8 cellular contexts compared by ENCODE assay signal in genomic region chr20:34268851-34269668, GRCh38. TPM values are rescaled to one million over a fixed set of nuclear protein-coding genes. Genes with fewer than 3 reads are reported as not detected.
DNase-seq lines count a peak whose midpoint lies in the region; ATAC-seq and TF ChIP-seq lines count a peak whose summit lies in the region.

No MANE protein-coding gene starts in this region.

- 4 to 9% (median 9%) methylated on average over 45 to 59 of the region's 59 CpGs for WGBS in ovary, 3 donors

- no peak for TF ChIP-seq CTCF in ovary (IDR thresholded peaks at IDR 0.05)

- TF ChIP-seq EP300 in ovary (IDR thresholded peaks at IDR 0.05): no peak

- H3K27ac ChIP-seq in CD8-positive, alpha-beta memory T cell (ENCODE audit: low read depth, low read length): no peak overlapping the region
- peak overlapping the region; percentile 58 to 62 for H3K27ac ChIP-seq in ovary

- H3K4me3 Mint-ChIP-seq in CD8-positive, alpha-beta memory T cell: peak overlapping the region; percentile 37 to 71 (median 53)
- peak overlapping the region; percentile 58 for H3K4me3 Mint-ChIP-seq in activated T-cell treated with anti-CD3 and anti-CD28 coated beads, Interleukin-2, amount 50 U/mL, for 4 hours

- DNase-seq in CD8-positive, alpha-beta memory T cell: peak in 3 of 5 donors; percentile 5 to 22 (median 6)
- peak; percentile 12 for DNase-seq in activated T-cell treated with anti-CD3 and anti-CD28 coated beads, Interleukin-2, amount 50 U/mL, for 4 hours
- peak; percentile 10 for DNase-seq in globus pallidus (ENCODE audit: low spot score)
- DNase-seq in ovary: peak; percentile 44 to 73 (median 63)
- DNase-seq in OCI-M1 (lab: John Stamatoyannopoulos, UW): no peak
- no peak for DNase-seq in SK-N-DZ (ENCODE audit: low spot score)
- no peak for DNase-seq in NCI-H446 treated with DMSO at 0.1 percent for 48 hours (lab: John Stamatoyannopoulos, UW)

- H3K36me3 ChIP-seq in CD8-positive, alpha-beta memory T cell (ENCODE audit: insufficient read depth, low read length): no peaks in the 10 kb centered on the region
- no peaks in the 10 kb centered on the region for H3K36me3 ChIP-seq in ovary

- POLR2A ChIA-PET in CD8-positive, alpha-beta memory T cell (lab: Charles Lee): no interaction called here

- intact Hi-C loops in ovary (cut with DNase I): no loop called here

- H3K36me3 Mint-ChIP-seq in CD8-positive, alpha-beta memory T cell: peaks cover 0 to 1% (median 0%) of the 10 kb centered on the region in 3 donors
- H3K36me3 Mint-ChIP-seq in activated T-cell treated with anti-CD3 and anti-CD28 coated beads, Interleukin-2, amount 50 U/mL, for 4 hours (ENCODE audit: insufficient read depth): peaks cover 8% of the 10 kb centered on the region

- peak; percentile 73 to 83 for ATAC-seq in activated T-cell treated with anti-CD3 and anti-CD28 coated beads, Interleukin-2, amount 50 U/mL, for 4 hours
- no peak for ATAC-seq in HG02588 (IDR thresholded peaks at IDR 0.05; ENCODE audit: unreplicated experiment)

- H3K4me1 Mint-ChIP-seq in CD8-positive, alpha-beta memory T cell: peaks cover 2 to 5% (median 4%) of the 10 kb centered on the region in 3 donors
- H3K4me1 Mint-ChIP-seq in activated T-cell treated with anti-CD3 and anti-CD28 coated beads, Interleukin-2, amount 50 U/mL, for 4 hours (ENCODE audit: low read depth): peaks cover 5% of the 10 kb centered on the region

- no peaks in the 10 kb centered on the region for H3K4me1 ChIP-seq in CD8-positive, alpha-beta memory T cell (ENCODE audit: insufficient read depth, low read length)
- H3K4me1 ChIP-seq in ovary (ENCODE audit: insufficient read depth): peaks cover 3% of the 10 kb centered on the region

- peaks cover 13 to 18% of the 10 kb centered on the region in 2 donors for H3K27me3 Mint-ChIP-seq in CD8-positive, alpha-beta memory T cell
- H3K27me3 Mint-ChIP-seq in activated T-cell treated with anti-CD3 and anti-CD28 coated beads, Interleukin-2, amount 50 U/mL, for 4 hours (ENCODE audit: low read depth): peaks cover 6% of the 10 kb centered on the region

- no peak overlapping the region for H3K27ac Mint-ChIP-seq in CD8-positive, alpha-beta memory T cell

- no peak overlapping the region for H3K4me3 ChIP-seq in CD8-positive, alpha-beta memory T cell (ENCODE audit: low read length)
- peak overlapping the region; percentile 35 for H3K4me3 ChIP-seq in ovary

- no peaks in the 10 kb centered on the region for H3K9me3 ChIP-seq in CD8-positive, alpha-beta memory T cell (ENCODE audit: low read length)
- H3K9me3 ChIP-seq in ovary: no peaks in the 10 kb centered on the region

- no peak for TF ChIP-seq POLR2A in ovary (IDR thresholded peaks at IDR 0.05)

- CTCF ChIA-PET in CD8-positive, alpha-beta memory T cell (lab: Charles Lee): no interaction called here

- H3K27me3 ChIP-seq in CD8-positive, alpha-beta memory T cell (ENCODE audit: insufficient read depth, low read length, poor library complexity, severe bottlenecking): no peaks in the 10 kb centered on the region
- H3K27me3 ChIP-seq in ovary: no peaks in the 10 kb centered on the region

- no peaks in the 10 kb centered on the region for H3K9me3 Mint-ChIP-seq in CD8-positive, alpha-beta memory T cell
- H3K9me3 Mint-ChIP-seq in activated T-cell treated with anti-CD3 and anti-CD28 coated beads, Interleukin-2, amount 50 U/mL, for 4 hours: no peaks in the 10 kb centered on the region

RNA-seq across cellular contexts. Expression of gene ASIP, which starts 27.8 kb away (rescaled TPM):
- not detected for total RNA-seq in CD8-positive, alpha-beta memory T cell
- polyA plus RNA-seq in CD8-positive, alpha-beta memory T cell: not detected
- total RNA-seq in activated T-cell treated with anti-CD3 and anti-CD28 coated beads, Interleukin-2, amount 50 U/mL, for 4 hours: not detected
- total RNA-seq in ovary: 10 to 100 TPM in 6 of 7 donors, 1 to 10 TPM in 1; 7.3 to 37.6 (median 22.5) TPM
- 10 to 100 TPM in 1 of 2 donors, under 1 TPM in 1; 0.37 to 57.1 TPM for polyA plus RNA-seq in ovary
- not detected in 2 replicates for polyA plus RNA-seq in SK-N-DZ (2014; cell fraction: cytosol; rRNA removed)
- not detected in 2 replicates for polyA plus RNA-seq in SK-N-DZ (2014; cell fraction: nucleus; rRNA removed)

RNA-seq across cellular contexts. Expression of gene AHCY, which starts 34.1 kb away (rescaled TPM):
- 100 to 1,000 TPM; 169 to 175 TPM for total RNA-seq in CD8-positive, alpha-beta memory T cell
- polyA plus RNA-seq in CD8-positive, alpha-beta memory T cell: 21.4 TPM
- 100 to 1,000 TPM; 172 to 217 (median 189) TPM for total RNA-seq in activated T-cell treated with anti-CD3 and anti-CD28 coated beads, Interleukin-2, amount 50 U/mL, for 4 hours
- total RNA-seq in ovary: 100 to 1,000 TPM; 109 to 190 (median 139) TPM
- 100 to 1,000 TPM in 1 of 2 donors, 10 to 100 TPM in 1; 97.7 to 141 TPM for polyA plus RNA-seq in ovary
- polyA plus RNA-seq in SK-N-DZ (2014; cell fraction: cytosol; rRNA removed): 369 and 395 TPM in 2 replicates
- polyA plus RNA-seq in SK-N-DZ (2014; cell fraction: nucleus; rRNA removed): 201 and 232 TPM in 2 replicates

Comparison
In these comparisons a context has a peak if more than half of its experiments do, and no peak if none do; other contexts are left out.
1. DNase-seq: peak in CD8-positive, alpha-beta memory T cell (3 of 5), activated T-cell treated with anti-CD3 and anti-CD28 coated beads, Interleukin-2, amount 50 U/mL, for 4 hours (single experiment), globus pallidus (single experiment) and ovary (5 of 5); none in OCI-M1 (single experiment), SK-N-DZ (single experiment) and NCI-H446 treated with DMSO at 0.1 percent for 48 hours (single experiment).
2. RNA of gene ASIP, which starts 27.8 kb away (total RNA-seq): 7.3 to 37.6 TPM in ovary; not detected in CD8-positive, alpha-beta memory T cell and not detected in activated T-cell treated with anti-CD3 and anti-CD28 coated beads, Interleukin-2, amount 50 U/mL, for 4 hours; every median in the first group is over 4 times any median in the second.